1 cellular context compared by ENCODE assay signal in genomic region chr18:10145523-10145922, GRCh38.
TF ChIP-seq lines count a peak whose summit lies in the region.

No MANE protein-coding gene starts in this region.

TF ChIP-seq in GM23338, 12 proteins besides CTCF, POLR2A, EP300 and RAD21 (continued from another document):
- TF ChIP-seq ZNF462 (CRISPR knock-in tag; IDR thresholded peaks at IDR 0.05) (no peak), NANOG (IDR thresholded peaks at IDR 0.05; ENCODE audit: borderline replicate concordance) (no peak), CREB1 (CRISPR knock-in tag; IDR thresholded peaks at IDR 0.05; ENCODE audit: low read depth) (no peak), ZNF114 (CRISPR knock-in tag; IDR thresholded peaks at IDR 0.05) (no peak), JUNB (IDR thresholded peaks at IDR 0.05; ENCODE audit: unreplicated experiment) (no peak), ETS1 (IDR thresholded peaks at IDR 0.05) (no peak), STAT1 (IDR thresholded peaks at IDR 0.05; ENCODE audit: unreplicated experiment) (no peak), POLR2AphosphoS5 (IDR thresholded peaks at IDR 0.05; ENCODE audit: low read depth) (no peak)
- TF ChIP-seq, protein P1, sequence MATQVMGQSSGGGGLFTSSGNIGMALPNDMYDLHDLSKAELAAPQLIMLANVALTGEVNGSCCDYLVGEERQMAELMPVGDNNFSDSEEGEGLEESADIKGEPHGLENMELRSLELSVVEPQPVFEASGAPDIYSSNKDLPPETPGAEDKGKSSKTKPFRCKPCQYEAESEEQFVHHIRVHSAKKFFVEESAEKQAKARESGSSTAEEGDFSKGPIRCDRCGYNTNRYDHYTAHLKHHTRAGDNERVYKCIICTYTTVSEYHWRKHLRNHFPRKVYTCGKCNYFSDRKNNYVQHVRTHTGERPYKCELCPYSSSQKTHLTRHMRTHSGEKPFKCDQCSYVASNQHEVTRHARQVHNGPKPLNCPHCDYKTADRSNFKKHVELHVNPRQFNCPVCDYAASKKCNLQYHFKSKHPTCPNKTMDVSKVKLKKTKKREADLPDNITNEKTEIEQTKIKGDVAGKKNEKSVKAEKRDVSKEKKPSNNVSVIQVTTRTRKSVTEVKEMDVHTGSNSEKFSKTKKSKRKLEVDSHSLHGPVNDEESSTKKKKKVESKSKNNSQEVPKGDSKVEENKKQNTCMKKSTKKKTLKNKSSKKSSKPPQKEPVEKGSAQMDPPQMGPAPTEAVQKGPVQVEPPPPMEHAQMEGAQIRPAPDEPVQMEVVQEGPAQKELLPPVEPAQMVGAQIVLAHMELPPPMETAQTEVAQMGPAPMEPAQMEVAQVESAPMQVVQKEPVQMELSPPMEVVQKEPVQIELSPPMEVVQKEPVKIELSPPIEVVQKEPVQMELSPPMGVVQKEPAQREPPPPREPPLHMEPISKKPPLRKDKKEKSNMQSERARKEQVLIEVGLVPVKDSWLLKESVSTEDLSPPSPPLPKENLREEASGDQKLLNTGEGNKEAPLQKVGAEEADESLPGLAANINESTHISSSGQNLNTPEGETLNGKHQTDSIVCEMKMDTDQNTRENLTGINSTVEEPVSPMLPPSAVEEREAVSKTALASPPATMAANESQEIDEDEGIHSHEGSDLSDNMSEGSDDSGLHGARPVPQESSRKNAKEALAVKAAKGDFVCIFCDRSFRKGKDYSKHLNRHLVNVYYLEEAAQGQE (IDR thresholded peaks at IDR 0.05; ENCODE audit: unreplicated experiment): no peak
